ENCODE assay signal across 1 cellular context in the genomic region with DNA sequence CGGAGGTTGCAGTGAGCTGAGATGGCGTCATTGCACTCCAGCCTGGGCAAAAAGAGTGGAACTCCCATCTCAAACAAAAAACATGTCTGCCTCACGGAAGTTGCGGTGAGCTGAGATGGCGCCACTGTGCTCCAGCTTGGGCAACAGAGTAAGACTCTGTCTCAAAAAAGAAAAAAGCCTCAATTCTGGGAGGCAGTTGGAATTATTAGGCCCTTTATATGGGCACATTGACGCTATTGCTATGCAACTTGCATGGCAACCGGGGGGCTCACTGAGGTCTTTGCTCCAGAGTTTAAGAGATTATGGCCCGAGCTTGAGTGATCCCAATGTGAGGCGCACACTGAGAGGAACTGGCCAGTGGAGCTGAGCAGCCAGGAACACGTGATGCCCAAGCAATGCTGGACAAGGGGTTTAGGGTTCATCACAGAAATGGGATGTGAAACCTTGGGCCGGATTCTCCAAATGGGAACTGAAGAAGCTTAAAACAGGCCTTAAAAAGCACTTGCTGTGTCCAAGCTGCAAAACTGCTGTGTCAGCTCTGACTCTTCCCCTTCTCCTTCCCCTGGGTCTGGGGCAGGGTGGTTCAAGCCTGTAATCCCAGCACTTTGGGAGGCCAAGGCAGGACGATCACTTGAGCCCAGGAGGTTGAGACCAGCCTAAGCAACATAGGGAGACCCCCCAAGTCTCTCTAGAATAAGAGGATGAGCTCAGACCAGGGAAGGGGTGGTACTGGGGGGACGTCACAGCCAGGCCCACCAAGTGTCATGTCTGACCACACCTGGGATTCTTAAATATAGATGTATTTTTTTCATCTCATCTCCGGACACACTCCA.
TF ChIP-seq lines count a peak whose summit lies in the region.

No MANE protein-coding gene starts in this region.

TF ChIP-seq in HepG2, 621 proteins besides CTCF, POLR2A, EP300 and RAD21 (continued from another document and continues in another):
- TF ChIP-seq ZNF598 (CRISPR knock-in tag; IDR thresholded peaks at IDR 0.05; ENCODE audit: borderline replicate concordance) (0 out of 2 replicates have a peak, but pooled peaks have one; percentile 60), EEA1 (CRISPR knock-in tag; IDR thresholded peaks at IDR 0.05; ENCODE audit: borderline replicate concordance) (peak; percentile 33; the same call in 1 of the 2 replicates), JUNB (CRISPR knock-in tag; IDR thresholded peaks at IDR 0.05; ENCODE audit: borderline replicate concordance) (0 out of 2 replicates have a peak, but pooled peaks have one; percentile 22), DPF2 (CRISPR knock-in tag; IDR thresholded peaks at IDR 0.05; ENCODE audit: borderline replicate concordance, low read depth) (no peak), TOE1 (CRISPR knock-in tag; IDR thresholded peaks at IDR 0.05) (0 out of 2 replicates have a peak, but pooled peaks have one; percentile 13), SSRP1 (CRISPR knock-in tag; IDR thresholded peaks at IDR 0.05) (peak; percentile 65; the same call in 1 of the 2 replicates), CEBPZ (IDR thresholded peaks at IDR 0.05; ENCODE audit: low read length) (no peak), ZNF350 (CRISPR knock-in tag; IDR thresholded peaks at IDR 0.05; ENCODE audit: borderline replicate concordance, low read depth) (peak; percentile 64; the same call in 1 of the 2 replicates), ERF (CRISPR knock-in tag; IDR thresholded peaks at IDR 0.05) (peak; percentile 12; the same call in 1 of the 2 replicates), IRF9 (CRISPR knock-in tag; IDR thresholded peaks at IDR 0.05; ENCODE audit: borderline replicate concordance) (no peak), MIXL1 (CRISPR knock-in tag; IDR thresholded peaks at IDR 0.05) (0 out of 2 replicates have a peak, but pooled peaks have one; percentile 9), DNMT3B (CRISPR knock-in tag; conservative IDR thresholded peaks at IDR 0.05) (0 out of 2 replicates have a peak, but pooled peaks have one; percentile 67), ZSCAN22 (CRISPR knock-in tag; IDR thresholded peaks at IDR 0.05) (no peak), GZF1 (CRISPR knock-in tag; IDR thresholded peaks at IDR 0.05) (no peak), MTF1 (CRISPR knock-in tag; IDR thresholded peaks at IDR 0.05) (peak; percentile 30; the same call in 1 of the 2 replicates), ATF7-NPFF (CRISPR knock-in tag; IDR thresholded peaks at IDR 0.05; ENCODE audit: low read depth) (0 out of 2 replicates have a peak, but pooled peaks have one; percentile 12), ZNF333 (CRISPR knock-in tag; IDR thresholded peaks at IDR 0.05; ENCODE audit: borderline replicate concordance) (no peak), PRDM4 (CRISPR knock-in tag; IDR thresholded peaks at IDR 0.05; ENCODE audit: borderline replicate concordance) (no peak), TMF1 (CRISPR knock-in tag; IDR thresholded peaks at IDR 0.05; ENCODE audit: low read depth) (no peak), STAT6 (CRISPR knock-in tag; IDR thresholded peaks at IDR 0.05; ENCODE audit: borderline replicate concordance) (peak; percentile 63; the same call in 1 of the 2 replicates), HIVEP1 (CRISPR knock-in tag; IDR thresholded peaks at IDR 0.05) (0 out of 2 replicates have a peak, but pooled peaks have one; percentile 57), MATR3 (CRISPR knock-in tag; IDR thresholded peaks at IDR 0.05) (no peak), ARID2 (CRISPR knock-in tag; IDR thresholded peaks at IDR 0.05; ENCODE audit: borderline replicate concordance) (no peak; the same call in 1 of the 2 replicates)
- TF ChIP-seq, protein P1, sequence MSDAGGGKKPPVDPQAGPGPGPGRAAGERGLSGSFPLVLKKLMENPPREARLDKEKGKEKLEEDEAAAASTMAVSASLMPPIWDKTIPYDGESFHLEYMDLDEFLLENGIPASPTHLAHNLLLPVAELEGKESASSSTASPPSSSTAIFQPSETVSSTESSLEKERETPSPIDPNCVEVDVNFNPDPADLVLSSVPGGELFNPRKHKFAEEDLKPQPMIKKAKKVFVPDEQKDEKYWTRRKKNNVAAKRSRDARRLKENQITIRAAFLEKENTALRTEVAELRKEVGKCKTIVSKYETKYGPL (CRISPR knock-in tag; IDR thresholded peaks at IDR 0.05): peak; percentile 12; the same call in 1 of the 2 replicates
- TF ChIP-seq, protein P2, sequence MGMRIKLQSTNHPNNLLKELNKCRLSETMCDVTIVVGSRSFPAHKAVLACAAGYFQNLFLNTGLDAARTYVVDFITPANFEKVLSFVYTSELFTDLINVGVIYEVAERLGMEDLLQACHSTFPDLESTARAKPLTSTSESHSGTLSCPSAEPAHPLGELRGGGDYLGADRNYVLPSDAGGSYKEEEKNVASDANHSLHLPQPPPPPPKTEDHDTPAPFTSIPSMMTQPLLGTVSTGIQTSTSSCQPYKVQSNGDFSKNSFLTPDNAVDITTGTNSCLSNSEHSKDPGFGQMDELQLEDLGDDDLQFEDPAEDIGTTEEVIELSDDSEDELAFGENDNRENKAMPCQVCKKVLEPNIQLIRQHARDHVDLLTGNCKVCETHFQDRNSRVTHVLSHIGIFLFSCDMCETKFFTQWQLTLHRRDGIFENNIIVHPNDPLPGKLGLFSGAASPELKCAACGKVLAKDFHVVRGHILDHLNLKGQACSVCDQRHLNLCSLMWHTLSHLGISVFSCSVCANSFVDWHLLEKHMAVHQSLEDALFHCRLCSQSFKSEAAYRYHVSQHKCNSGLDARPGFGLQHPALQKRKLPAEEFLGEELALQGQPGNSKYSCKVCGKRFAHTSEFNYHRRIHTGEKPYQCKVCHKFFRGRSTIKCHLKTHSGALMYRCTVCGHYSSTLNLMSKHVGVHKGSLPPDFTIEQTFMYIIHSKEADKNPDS (CRISPR knock-in tag; IDR thresholded peaks at IDR 0.05): no peak
- TF ChIP-seq, protein P3, sequence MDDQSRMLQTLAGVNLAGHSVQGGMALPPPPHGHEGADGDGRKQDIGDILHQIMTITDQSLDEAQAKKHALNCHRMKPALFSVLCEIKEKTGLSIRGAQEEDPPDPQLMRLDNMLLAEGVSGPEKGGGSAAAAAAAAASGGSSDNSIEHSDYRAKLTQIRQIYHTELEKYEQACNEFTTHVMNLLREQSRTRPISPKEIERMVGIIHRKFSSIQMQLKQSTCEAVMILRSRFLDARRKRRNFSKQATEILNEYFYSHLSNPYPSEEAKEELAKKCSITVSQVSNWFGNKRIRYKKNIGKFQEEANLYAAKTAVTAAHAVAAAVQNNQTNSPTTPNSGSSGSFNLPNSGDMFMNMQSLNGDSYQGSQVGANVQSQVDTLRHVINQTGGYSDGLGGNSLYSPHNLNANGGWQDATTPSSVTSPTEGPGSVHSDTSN (CRISPR knock-in tag; IDR thresholded peaks at IDR 0.05; ENCODE audit: borderline replicate concordance): 0 out of 2 replicates have a peak, but pooled peaks have one; percentile 43
- TF ChIP-seq, protein P4, sequence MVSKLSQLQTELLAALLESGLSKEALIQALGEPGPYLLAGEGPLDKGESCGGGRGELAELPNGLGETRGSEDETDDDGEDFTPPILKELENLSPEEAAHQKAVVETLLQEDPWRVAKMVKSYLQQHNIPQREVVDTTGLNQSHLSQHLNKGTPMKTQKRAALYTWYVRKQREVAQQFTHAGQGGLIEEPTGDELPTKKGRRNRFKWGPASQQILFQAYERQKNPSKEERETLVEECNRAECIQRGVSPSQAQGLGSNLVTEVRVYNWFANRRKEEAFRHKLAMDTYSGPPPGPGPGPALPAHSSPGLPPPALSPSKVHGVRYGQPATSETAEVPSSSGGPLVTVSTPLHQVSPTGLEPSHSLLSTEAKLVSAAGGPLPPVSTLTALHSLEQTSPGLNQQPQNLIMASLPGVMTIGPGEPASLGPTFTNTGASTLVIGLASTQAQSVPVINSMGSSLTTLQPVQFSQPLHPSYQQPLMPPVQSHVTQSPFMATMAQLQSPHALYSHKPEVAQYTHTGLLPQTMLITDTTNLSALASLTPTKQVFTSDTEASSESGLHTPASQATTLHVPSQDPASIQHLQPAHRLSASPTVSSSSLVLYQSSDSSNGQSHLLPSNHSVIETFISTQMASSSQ (IDR thresholded peaks at IDR 0.05; ENCODE audit: low read depth): no peak
- TF ChIP-seq, protein P4 (CRISPR knock-in tag; IDR thresholded peaks at IDR 0.05; ENCODE audit: borderline replicate concordance): peak; percentile 45; the same call in 1 of the 2 replicates
- TF ChIP-seq, protein P5, sequence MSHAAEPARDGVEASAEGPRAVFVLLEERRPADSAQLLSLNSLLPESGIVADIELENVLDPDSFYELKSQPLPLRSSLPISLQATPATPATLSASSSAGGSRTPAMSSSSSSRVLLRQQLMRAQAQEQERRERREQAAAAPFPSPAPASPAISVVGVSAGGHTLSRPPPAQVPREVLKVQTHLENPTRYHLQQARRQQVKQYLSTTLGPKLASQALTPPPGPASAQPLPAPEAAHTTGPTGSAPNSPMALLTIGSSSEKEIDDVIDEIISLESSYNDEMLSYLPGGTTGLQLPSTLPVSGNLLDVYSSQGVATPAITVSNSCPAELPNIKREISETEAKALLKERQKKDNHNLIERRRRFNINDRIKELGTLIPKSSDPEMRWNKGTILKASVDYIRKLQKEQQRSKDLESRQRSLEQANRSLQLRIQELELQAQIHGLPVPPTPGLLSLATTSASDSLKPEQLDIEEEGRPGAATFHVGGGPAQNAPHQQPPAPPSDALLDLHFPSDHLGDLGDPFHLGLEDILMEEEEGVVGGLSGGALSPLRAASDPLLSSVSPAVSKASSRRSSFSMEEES (CRISPR knock-in tag; IDR thresholded peaks at IDR 0.05): 0 out of 2 replicates have a peak, but pooled peaks have one; percentile 41
